In genomic region chrX:38165023-38165422, GRCh38 we compare ENCODE assay signal across 33 cellular contexts. TPM values are rescaled to one million over a fixed set of nuclear protein-coding genes. Genes with fewer than 3 reads are reported as not detected.
"Had no signal": no experiment of that assay in that cellular context is flagged by ENCODE, and none has a peak within 500 bp of the region (broad histone marks: within the 10 kb centered on the region; RNA-seq: fewer than 3 reads in every experiment).

No MANE protein-coding gene starts in this region.

- H3K9me3 Mint-ChIP-seq: activated CD4-positive, alpha-beta T cell treated with anti-CD3 and anti-CD28 coated beads, Interleukin-2, amount 10 ng/mL, durations not matched to agents 24 days and 14 days; activated CD8-positive, alpha-beta T cell treated with anti-CD3 and anti-CD28 coated beads for 36 hours; activated naive CD8-positive, alpha-beta T cell treated with anti-CD3 and anti-CD28 coated beads for 36 hours; activated T-cell treated with anti-CD3 and anti-CD28 coated beads, Interleukin-2, amount 50 U/mL, for 72 hours; activated T-helper 17 cell treated with anti-CD3 and anti-CD28 coated beads, Interleukin-2, amount 50 U/mL, for 72 hours had no signal

- ATAC-seq: activated CD8-positive, alpha-beta T cell treated with anti-CD3 and anti-CD28 coated beads for 36 hours; activated T-cell treated with anti-CD3 and anti-CD28 coated beads, Interleukin-2, amount 50 U/mL, for 72 hours; activated T-helper 17 cell treated with anti-CD3 and anti-CD28 coated beads, Interleukin-2, amount 50 U/mL, for 72 hours; Panc1 had no signal

- H3K9ac ChIP-seq: KMS-11 had no signal

- H3K4me3 Mint-ChIP-seq: activated CD4-positive, alpha-beta T cell treated with anti-CD3 and anti-CD28 coated beads, Interleukin-2, amount 10 ng/mL, durations not matched to agents 24 days and 14 days; activated CD8-positive, alpha-beta T cell treated with anti-CD3 and anti-CD28 coated beads for 36 hours; activated naive CD8-positive, alpha-beta T cell treated with anti-CD3 and anti-CD28 coated beads for 36 hours; activated T-cell treated with anti-CD3 and anti-CD28 coated beads, Interleukin-2, amount 50 U/mL, for 72 hours; activated T-helper 17 cell treated with anti-CD3 and anti-CD28 coated beads, Interleukin-2, amount 50 U/mL, for 72 hours had no signal

- H3K9me3 ChIP-seq: ascending aorta, SJCRH30 had no signal

- H3K36me3 Mint-ChIP-seq: activated naive CD8-positive, alpha-beta T cell treated with anti-CD3 and anti-CD28 coated beads for 36 hours had no signal

- H3K27ac Mint-ChIP-seq: activated CD4-positive, alpha-beta T cell treated with anti-CD3 and anti-CD28 coated beads, Interleukin-2, amount 10 ng/mL, durations not matched to agents 24 days and 14 days; activated CD8-positive, alpha-beta T cell treated with anti-CD3 and anti-CD28 coated beads for 36 hours; activated naive CD8-positive, alpha-beta T cell treated with anti-CD3 and anti-CD28 coated beads for 36 hours; activated T-cell treated with anti-CD3 and anti-CD28 coated beads, Interleukin-2, amount 50 U/mL, for 72 hours; activated T-helper 17 cell treated with anti-CD3 and anti-CD28 coated beads, Interleukin-2, amount 50 U/mL, for 72 hours had no signal

- H3K27me3 ChIP-seq: ascending aorta, cardiac muscle cell, SJCRH30 had no signal

- DNase-seq: activated CD4-positive, alpha-beta T cell treated with anti-CD3 and anti-CD28 coated beads, Interleukin-2, amount 10 ng/mL, durations not matched to agents 24 days and 14 days; activated CD4-positive, alpha-beta T cell treated with anti-CD3 and anti-CD28 coated beads, Interleukin-2, amount 50 U/mL, for 4 hours; activated CD8-positive, alpha-beta T cell treated with anti-CD3 and anti-CD28 coated beads for 36 hours; activated effector memory CD4-positive, alpha-beta T cell treated with anti-CD3 and anti-CD28 coated beads, Interleukin-2, amount 50 U/mL, for 16 hours; activated naive CD4-positive, alpha-beta T cell; activated naive CD4-positive, alpha-beta T cell treated with anti-CD3 and anti-CD28 coated beads, Interleukin-2, amount 50 U/mL, for 16 hours; activated naive CD8-positive, alpha-beta T cell treated with anti-CD3 and anti-CD28 coated beads for 36 hours; activated T-cell treated with anti-CD3 and anti-CD28 coated beads, Interleukin-2, amount 50 U/mL, for 1 hour; activated T-cell treated with anti-CD3 and anti-CD28 coated beads, Interleukin-2, amount 50 U/mL, for 72 hours; amygdala; NCI-H1092 treated with DMSO at 0.1 percent for 48 hours; NCI-H1417; NCI-H146; NCI-H187; NCI-H2029 treated with DMSO at 0.1 percent for 48 hours; NCI-H2107; NCI-H2171; NCI-H510A; NCI-H526 treated with DMSO at 0.1 percent for 48 hours; NCI-H82; NK-92 treated with Interleukin-12 subunit alpha and Interleukin-12 subunit beta, amount 100 ng/mL, for 24 hours; SHP77; SJCRH30; T1000 had no signal

- H3K36me3 ChIP-seq: ascending aorta, cardiac muscle cell, SJCRH30 had no signal

- H3K4me1 Mint-ChIP-seq: activated CD4-positive, alpha-beta T cell treated with anti-CD3 and anti-CD28 coated beads, Interleukin-2, amount 10 ng/mL, durations not matched to agents 24 days and 14 days; activated naive CD8-positive, alpha-beta T cell treated with anti-CD3 and anti-CD28 coated beads for 36 hours; activated T-helper 17 cell treated with anti-CD3 and anti-CD28 coated beads, Interleukin-2, amount 50 U/mL, for 72 hours had no signal

- H3K4me1 ChIP-seq: ascending aorta, SJCRH30 had no signal

- H3K4me2 ChIP-seq: KMS-11 had no signal

- H3K4me3 ChIP-seq: ascending aorta, cardiac muscle cell, coronary artery, SJCRH30, SK-N-MC had no signal

RNA-seq across cellular contexts. Expression of gene SRPX, which starts 55.6 kb away (rescaled TPM):
- total RNA-seq: activated CD4-positive, alpha-beta T cell treated with anti-CD3 and anti-CD28 coated beads, Interleukin-2, amount 10 ng/mL, durations not matched to agents 24 days and 14 days; activated CD8-positive, alpha-beta memory T cell treated with anti-CD3 and anti-CD28 coated beads for 36 hours; activated CD8-positive, alpha-beta T cell treated with anti-CD3 and anti-CD28 coated beads for 36 hours; activated naive CD8-positive, alpha-beta T cell treated with anti-CD3 and anti-CD28 coated beads for 36 hours; activated T-cell treated with anti-CD3 and anti-CD28 coated beads, Interleukin-2, amount 50 U/mL, for 72 hours; T-helper 1 cell treated with Interleukin-12 subunit alpha and Interleukin-12 subunit beta and Interleukin-4 antibody, amounts not matched to agents 30 ng/mL and 1 ng/mL, for 36 hours had no signal
